8 cellular contexts compared by ENCODE assay signal in genomic region chr9:34437006-34437925, GRCh38. TPM values are rescaled to one million over a fixed set of nuclear protein-coding genes. Genes with fewer than 3 reads are reported as not detected.
DNase-seq lines count a peak whose midpoint lies in the region; ATAC-seq and TF ChIP-seq lines count a peak whose summit lies in the region.

No MANE protein-coding gene starts in this region.

- no peaks in the 10 kb centered on the region for H3K9me3 Mint-ChIP-seq in CD8-positive, alpha-beta T cell
- no peaks in the 10 kb centered on the region; a peak in 1 of 5 replicates for H3K9me3 Mint-ChIP-seq in H9

- H2AK5ac ChIP-seq in H9 (ENCODE audit: insufficient read length, low read length): no peak overlapping the region

- H3K4me1 ChIP-seq in CD8-positive, alpha-beta T cell (ENCODE audit: insufficient read depth, low read length): peaks cover 8% of the 10 kb centered on the region
- H3K4me1 ChIP-seq in H9 (ENCODE audit: insufficient read depth, low read length): no peaks in the 10 kb centered on the region; the same call in 1 of the 2 replicates
- H3K4me1 ChIP-seq in right lobe of liver: no peaks in the 10 kb centered on the region

- no peak overlapping the region for H4K5ac ChIP-seq in H9 (ENCODE audit: insufficient read length, low read depth, low read length)

- no peak overlapping the region for H4K8ac ChIP-seq in H9 (replicated peaks; ENCODE audit: insufficient read length, low read depth, low read length)

- no peak overlapping the region for H3K56ac ChIP-seq in H9 (ENCODE audit: insufficient read length, low read depth, low read length)

- H2BK20ac ChIP-seq in H9 (ENCODE audit: low read depth, low read length, poor library complexity, severe bottlenecking): no peak overlapping the region

- no peak overlapping the region for H3K14ac ChIP-seq in H9 (ENCODE audit: insufficient read depth, low read length)

- no peak overlapping the region for H3K18ac ChIP-seq in H9 (ENCODE audit: insufficient read length, low read depth, low read length)

- CTCF ChIA-PET in CD8-positive, alpha-beta T cell (lab: Charles Lee): interaction anchor here (1.0 to 6.1 kb wide), 8 partner anchors 10 to 154 kb away, joined by 4 to 100 read pairs (median 6); no protein-coding TSS in a partner anchor

- no peaks in the 10 kb centered on the region for H3K27me3 ChIP-seq in CD8-positive, alpha-beta T cell (ENCODE audit: insufficient read depth, low read length)
- H3K27me3 ChIP-seq in H9 (ENCODE audit: insufficient read depth, low read length) (no peaks in the 10 kb centered on the region), right lobe of liver (no peaks in the 10 kb centered on the region)

- H3K27ac ChIP-seq in CD8-positive, alpha-beta T cell (ENCODE audit: low read depth, low read length): no peak overlapping the region
- H3K27ac ChIP-seq in H9 (ENCODE audit: insufficient read length, low read depth, low read length): no peak overlapping the region
- H3K27ac ChIP-seq in coronary artery: no peak overlapping the region
- H3K27ac ChIP-seq in right lobe of liver: no peak overlapping the region

- TF ChIP-seq POLR2A in right lobe of liver (IDR thresholded peaks at IDR 0.05): no peak

- H4K20me1 ChIP-seq in H9 (ENCODE audit: control insufficient read depth, insufficient read depth, insufficient read length): no peaks in the 10 kb centered on the region

- no peak overlapping the region for H4K91ac ChIP-seq in H9 (ENCODE audit: insufficient read length, low read depth, low read length)

- POLR2A ChIA-PET in CD8-positive, alpha-beta T cell (lab: Charles Lee): no interaction called here

- H3K4me2 ChIP-seq in H9 (ENCODE audit: insufficient read depth, insufficient read length, low read length): no peak overlapping the region

- peaks cover 17% of the 10 kb centered on the region for H3K4me1 Mint-ChIP-seq in CD8-positive, alpha-beta T cell (ENCODE audit: low read depth)
- H3K4me1 Mint-ChIP-seq in H9: no peaks in the 10 kb centered on the region

- peak; percentile 77 for TF ChIP-seq CTCF in CD8-positive, alpha-beta T cell (IDR thresholded peaks at IDR 0.05)
- TF ChIP-seq CTCF in H9 (conservative IDR thresholded peaks at IDR 0.05) (peak; percentile 88), coronary artery (IDR thresholded peaks at IDR 0.05) (peak; percentile 39), right lobe of liver (IDR thresholded peaks at IDR 0.05) (peak; percentile 69 to 80 (median 74))

- H3K36me3 ChIP-seq in CD8-positive, alpha-beta T cell (ENCODE audit: insufficient read depth, low read length): no peaks in the 10 kb centered on the region
- no peaks in the 10 kb centered on the region for H3K36me3 ChIP-seq in right lobe of liver

- no peak overlapping the region for H3K4ac ChIP-seq in H9 (ENCODE audit: low read depth, low read length)

- no CpG with 5 or more reads among the region's 14 CpGs for WGBS in H9 (ENCODE audit: extremely low coverage, insufficient read length, low lambda C conversion rate)
- WGBS in right lobe of liver (ENCODE audit: insufficient coverage, low coverage, low lambda C conversion rate, missing lambda C conversion rate): 85% methylated on average over 10 of the region's 14 CpGs

- no peak overlapping the region for H3T11ph ChIP-seq in H9 (ENCODE audit: low read length)

- H3K4me3 Mint-ChIP-seq in CD8-positive, alpha-beta T cell: no peak overlapping the region
- H3K4me3 Mint-ChIP-seq in H9: no peak overlapping the region

- peaks cover 7% of the 10 kb centered on the region for H3K36me3 Mint-ChIP-seq in CD8-positive, alpha-beta T cell
- H3K36me3 Mint-ChIP-seq in H9 (ENCODE audit: insufficient read depth in 1 of 3, low read depth in 3 of 3): peaks cover 4 to 6% (median 5%) of the 10 kb centered on the region in 3 experiments; a peak in 6 of 7 replicates

- H2BK12ac ChIP-seq in H9 (ENCODE audit: insufficient read length, low read depth, low read length): no peak overlapping the region

- no peaks in the 10 kb centered on the region for H3K23me2 ChIP-seq in H9 (ENCODE audit: insufficient read length, low read depth, low read length, poor library complexity, severe bottlenecking)

- peak; percentile 20 to 69 (median 56) for DNase-seq in CD8-positive, alpha-beta T cell
- peak; percentile 67 for DNase-seq in H9
- peak; percentile 61 for DNase-seq in NCI-H2196 treated with DMSO at 0.1 percent for 48 hours (lab: John Stamatoyannopoulos, UW; ENCODE audit: unreplicated experiment)
- peak; percentile 45 for DNase-seq in activated CD4-positive, CD25-positive, alpha-beta regulatory T cell treated with anti-CD3 and anti-CD28 coated beads, Interleukin-2, amount 50 U/mL, for 72 hours
- DNase-seq in coronary artery (ENCODE audit: low spot score): no peak
- DNase-seq in right lobe of liver: peak in 1 of 3 donors; percentile 52
- DNase-seq in stimulated activated CD8-positive, alpha-beta memory T cell treated with anti-CD3 and anti-CD28 coated beads, Interleukin-4, amount 100 ng/mL, for 24 hours (ENCODE audit: low read depth): peak; percentile 22

- H3K27me3 Mint-ChIP-seq in CD8-positive, alpha-beta T cell (ENCODE audit: low read depth): no peaks in the 10 kb centered on the region
- H3K27me3 Mint-ChIP-seq in H9 (ENCODE audit: low read depth): no peaks in the 10 kb centered on the region

- H3K23ac ChIP-seq in H9 (ENCODE audit: insufficient read length, low read depth, low read length): no peak overlapping the region

- H3K9ac ChIP-seq in H9 (ENCODE audit: extremely low read depth, insufficient read length, low read length): no peak overlapping the region

- H3K27ac Mint-ChIP-seq in CD8-positive, alpha-beta T cell: no peak overlapping the region
- H3K27ac Mint-ChIP-seq in H9: no peak overlapping the region; a peak in 1 of 7 replicates

- no peak overlapping the region for H2AFZ ChIP-seq in H9 (ENCODE audit: low read length)

- no peak overlapping the region for H2BK5ac ChIP-seq in H9 (ENCODE audit: insufficient read length, low read length)

- ATAC-seq in CD8-positive, alpha-beta T cell: peak; percentile 90
- peak; percentile 89 to 93 (median 92) for ATAC-seq in right lobe of liver
- no peak for ATAC-seq in HG03196 (IDR thresholded peaks at IDR 0.05; ENCODE audit: unreplicated experiment)

- H3K4me3 ChIP-seq in CD8-positive, alpha-beta T cell (ENCODE audit: low read depth, low read length): no peak overlapping the region
- H3K4me3 ChIP-seq in coronary artery (no peak overlapping the region), right lobe of liver (no peak overlapping the region)

- H3K79me1 ChIP-seq in H9 (ENCODE audit: insufficient read depth, low read depth, low read length, poor library complexity, severe bottlenecking): no peaks in the 10 kb centered on the region

- H3K9me3 ChIP-seq in CD8-positive, alpha-beta T cell (ENCODE audit: low read length): no peaks in the 10 kb centered on the region
- H3K9me3 ChIP-seq in H9 (ENCODE audit: control insufficient read depth, low read depth, low read length): no peaks in the 10 kb centered on the region
- H3K9me3 ChIP-seq in right lobe of liver: no peaks in the 10 kb centered on the region

- no peak overlapping the region for H2BK15ac ChIP-seq in H9 (ENCODE audit: low read depth, low read length)

- H3K79me2 ChIP-seq in H9 (ENCODE audit: insufficient read depth, low read length): no peaks in the 10 kb centered on the region

- no peak overlapping the region for H2BK120ac ChIP-seq in H9 (ENCODE audit: low read depth, low read length, poor library complexity, severe bottlenecking)

- intact Hi-C loops in CD8-positive, alpha-beta T cell (cut with DNase I, micrococcal nuclease): loop anchor here (1.0 kb wide), 5 partner anchors 63 to 197 kb away; no protein-coding TSS in a partner anchor
- intact Hi-C loops in right lobe of liver (cut with DNase I): loop anchor here in 1 of 2 donors (5.0 kb wide), 1 partner anchor 65 kb away; no protein-coding TSS in a partner anchor

RNA-seq across cellular contexts. Expression of gene FAM219A, which starts 21.1 kb away (rescaled TPM):
- 1 to 10 TPM; 5.5 to 5.9 TPM for total RNA-seq in CD8-positive, alpha-beta T cell
- total RNA-seq in H9 (2021) (16.7 and 17.5 TPM in 2 replicates), right lobe of liver (10 to 100 TPM in 1 of 6 experiments, 1 to 10 TPM in 5; 4.1 to 10.7 (median 5.3) TPM)

RNA-seq across cellular contexts. Expression of gene DNAI1, which starts 21.3 kb away (rescaled TPM):
- total RNA-seq in CD8-positive, alpha-beta T cell: not detected
- total RNA-seq in H9 (2021) (0.22 and 0.83 TPM in 2 replicates), right lobe of liver (not detected)
